In genomic region chr22:42734406-42734805, GRCh38 we compare ENCODE assay signal across 35 cellular contexts. TPM values are rescaled to one million over a fixed set of nuclear protein-coding genes. Genes with fewer than 3 reads are reported as not detected.
"Had no signal": no experiment of that assay in that cellular context is flagged by ENCODE, and none has a peak within 500 bp of the region (broad histone marks: within the 10 kb centered on the region; RNA-seq: fewer than 3 reads in every experiment).

No MANE protein-coding gene starts in this region.

- H3K27ac Mint-ChIP-seq: activated B cell treated with CpG ODN at 0.5 μM for 24 hours; activated CD4-positive, alpha-beta memory T cell treated with anti-CD3 and anti-CD28 coated beads for 36 hours; activated CD4-positive, alpha-beta T cell treated with anti-CD3 and anti-CD28 coated beads for 36 hours; activated CD4-positive, alpha-beta T cell treated with anti-CD3 and anti-CD28 coated beads, Interleukin-2, amount 10 ng/mL, durations not matched to agents 24 days and 14 days; activated CD8-positive, alpha-beta memory T cell treated with anti-CD3 and anti-CD28 coated beads, Interleukin-2, amount 10 ng/mL, durations not matched to agents 7 days and 5 days; activated CD8-positive, alpha-beta T cell treated with anti-CD3 and anti-CD28 coated beads, Interleukin-2, amount 10 ng/mL, durations not matched to agents 7 days and 5 days; activated naive CD4-positive, alpha-beta T cell treated with anti-CD3 and anti-CD28 coated beads, Interleukin-2, amount 10 ng/mL, durations not matched to agents 7 days and 5 days; activated naive CD4-positive, alpha-beta T cell treated with anti-CD3 and anti-CD28 coated beads, Interleukin-2, amount 50 U/mL, for 72 hours; activated naive CD8-positive, alpha-beta T cell treated with anti-CD3 and anti-CD28 coated beads, Interleukin-2, amount 10 ng/mL, durations not matched to agents 7 days and 5 days; activated T-helper 1 cell treated with anti-CD3 and anti-CD28 coated beads, Interleukin-12 subunit alpha, Interleukin-12 subunit beta, Interleukin-2, Interleukin-4 antibody, amounts not matched to agents 30 ng/mL and 10 ng/mL and 1 ng/mL, durations not matched to agents 14 hours and 24 hours and 36 hours; activated T-helper 2 cell treated with anti-CD3 and anti-CD28 coated beads, Interferon-gamma antibody, Interleukin-2, Interleukin-4, amounts not matched to agents 10 μg/mL and 5 μg/mL and 100 μg/mL, durations not matched to agents 14 hours and 24 hours and 36 hours; dendritic cell treated with granulocyte-macrophage colony-stimulating factor and Interleukin-4, amounts not matched to agents 40 ng/mL and 50 ng/mL, for 4 days; endodermal cell; T-helper 17 cell; T-helper 2 cell treated with Interferon-gamma antibody and Interleukin-4, amounts not matched to agents 5 μg/mL and 100 μg/mL, for 36 hours had no signal

- H3K27me3 ChIP-seq: brain microvascular endothelial cell, dorsolateral prefrontal cortex had no signal

- H3K36me3 ChIP-seq: brain microvascular endothelial cell, WERI-Rb-1 had no signal

- ATAC-seq: activated CD4-positive, alpha-beta T cell treated with anti-CD3 and anti-CD28 coated beads for 36 hours; activated CD4-positive, CD25-positive, alpha-beta regulatory T cell treated with anti-CD3 and anti-CD28 coated beads, Interleukin-2, amount 50 U/mL, for 24 hours; activated CD8-positive, alpha-beta memory T cell treated with anti-CD3 and anti-CD28 coated beads, Interleukin-2, amount 10 ng/mL, durations not matched to agents 7 days and 5 days; activated CD8-positive, alpha-beta T cell treated with anti-CD3 and anti-CD28 coated beads, Interleukin-2, amount 10 ng/mL, durations not matched to agents 7 days and 5 days; activated naive CD4-positive, alpha-beta T cell treated with anti-CD3 and anti-CD28 coated beads, Interleukin-2, amount 50 U/mL, for 72 hours; esophagus mucosa; T-helper 17 cell had no signal

- H3K4me1 Mint-ChIP-seq: activated B cell treated with CpG ODN at 0.5 μM for 24 hours; activated CD4-positive, alpha-beta T cell treated with anti-CD3 and anti-CD28 coated beads for 36 hours; activated CD4-positive, alpha-beta T cell treated with anti-CD3 and anti-CD28 coated beads, Interleukin-2, amount 10 ng/mL, durations not matched to agents 24 days and 14 days; activated CD8-positive, alpha-beta memory T cell treated with anti-CD3 and anti-CD28 coated beads, Interleukin-2, amount 10 ng/mL, durations not matched to agents 7 days and 5 days; activated naive CD4-positive, alpha-beta T cell treated with anti-CD3 and anti-CD28 coated beads, Interleukin-2, amount 10 ng/mL, durations not matched to agents 7 days and 5 days; activated naive CD8-positive, alpha-beta T cell treated with anti-CD3 and anti-CD28 coated beads, Interleukin-2, amount 10 ng/mL, durations not matched to agents 7 days and 5 days; central memory CD8-positive, alpha-beta T cell; endodermal cell; T-helper 17 cell had no signal

- H3K36me3 Mint-ChIP-seq: activated CD4-positive, alpha-beta memory T cell treated with anti-CD3 and anti-CD28 coated beads for 36 hours; activated CD8-positive, alpha-beta memory T cell treated with anti-CD3 and anti-CD28 coated beads, Interleukin-2, amount 10 ng/mL, durations not matched to agents 7 days and 5 days; activated naive CD4-positive, alpha-beta T cell treated with anti-CD3 and anti-CD28 coated beads, Interleukin-2, amount 10 ng/mL, durations not matched to agents 7 days and 5 days; activated naive CD4-positive, alpha-beta T cell treated with anti-CD3 and anti-CD28 coated beads, Interleukin-2, amount 50 U/mL, for 72 hours; activated naive CD8-positive, alpha-beta T cell treated with anti-CD3 and anti-CD28 coated beads, Interleukin-2, amount 10 ng/mL, durations not matched to agents 7 days and 5 days had no signal

- H3K4me3 ChIP-seq: coronary artery, dorsolateral prefrontal cortex had no signal

- H3K27me3 Mint-ChIP-seq: activated CD4-positive, alpha-beta memory T cell treated with anti-CD3 and anti-CD28 coated beads for 36 hours had no signal

- H3K4me3 Mint-ChIP-seq: activated B cell treated with CpG ODN at 0.5 μM for 24 hours; activated CD4-positive, alpha-beta memory T cell treated with anti-CD3 and anti-CD28 coated beads for 36 hours; activated CD4-positive, alpha-beta T cell treated with anti-CD3 and anti-CD28 coated beads for 36 hours; activated CD4-positive, alpha-beta T cell treated with anti-CD3 and anti-CD28 coated beads, Interleukin-2, amount 10 ng/mL, durations not matched to agents 24 days and 14 days; activated CD8-positive, alpha-beta memory T cell treated with anti-CD3 and anti-CD28 coated beads, Interleukin-2, amount 10 ng/mL, durations not matched to agents 7 days and 5 days; activated CD8-positive, alpha-beta T cell treated with anti-CD3 and anti-CD28 coated beads, Interleukin-2, amount 10 ng/mL, durations not matched to agents 7 days and 5 days; activated naive CD4-positive, alpha-beta T cell treated with anti-CD3 and anti-CD28 coated beads, Interleukin-2, amount 10 ng/mL, durations not matched to agents 7 days and 5 days; activated naive CD8-positive, alpha-beta T cell treated with anti-CD3 and anti-CD28 coated beads, Interleukin-2, amount 10 ng/mL, durations not matched to agents 7 days and 5 days; activated T-helper 1 cell treated with anti-CD3 and anti-CD28 coated beads, Interleukin-12 subunit alpha, Interleukin-12 subunit beta, Interleukin-2, Interleukin-4 antibody, amounts not matched to agents 30 ng/mL and 10 ng/mL and 1 ng/mL, durations not matched to agents 14 hours and 24 hours and 36 hours; central memory CD8-positive, alpha-beta T cell; dendritic cell treated with granulocyte-macrophage colony-stimulating factor and Interleukin-4, amounts not matched to agents 40 ng/mL and 50 ng/mL, for 4 days; endodermal cell; T-helper 17 cell; T-helper 2 cell treated with Interferon-gamma antibody and Interleukin-4, amounts not matched to agents 5 μg/mL and 100 μg/mL, for 36 hours had no signal

- DNase-seq: activated B cell treated with CpG ODN at 0.5 μM for 24 hours; activated CD4-positive, alpha-beta memory T cell treated with anti-CD3 and anti-CD28 coated beads for 36 hours; activated CD4-positive, alpha-beta T cell treated with anti-CD3 and anti-CD28 coated beads for 36 hours; activated CD4-positive, alpha-beta T cell treated with anti-CD3 and anti-CD28 coated beads, Interleukin-2, amount 10 ng/mL, durations not matched to agents 24 days and 14 days; activated CD8-positive, alpha-beta memory T cell treated with anti-CD3 and anti-CD28 coated beads, Interleukin-2, amount 10 ng/mL, durations not matched to agents 7 days and 5 days; activated CD8-positive, alpha-beta memory T cell treated with anti-CD3 and anti-CD28 coated beads, Interleukin-2, amount 50 U/mL, for 4 hours; activated CD8-positive, alpha-beta T cell treated with anti-CD3 and anti-CD28 coated beads, Interleukin-2, amount 10 ng/mL, durations not matched to agents 7 days and 5 days; activated effector memory CD4-positive, alpha-beta T cell treated with anti-CD3 and anti-CD28 coated beads, Interleukin-2, amount 50 U/mL, for 16 hours; activated naive CD4-positive, alpha-beta T cell; activated naive CD4-positive, alpha-beta T cell treated with anti-CD3 and anti-CD28 coated beads, Interleukin-2, amount 10 ng/mL, durations not matched to agents 7 days and 5 days; activated naive CD8-positive, alpha-beta T cell treated with anti-CD3 and anti-CD28 coated beads, Interleukin-2, amount 10 ng/mL, durations not matched to agents 7 days and 5 days; activated T-cell treated with anti-CD3 and anti-CD28 coated beads, Interleukin-2, amount 50 U/mL, for 1 hour; activated T-cell treated with anti-CD3 and anti-CD28 coated beads, Interleukin-2, amount 50 U/mL, for 48 hours; brain microvascular endothelial cell; dorsolateral prefrontal cortex; effector memory CD4-positive, alpha-beta T cell; endodermal cell; foreskin fibroblast; head of caudate nucleus; T-helper 17 cell; T1000; WERI-Rb-1 had no signal

- H3K9me3 Mint-ChIP-seq: activated B cell treated with CpG ODN at 0.5 μM for 24 hours; activated CD4-positive, alpha-beta memory T cell treated with anti-CD3 and anti-CD28 coated beads for 36 hours; activated CD4-positive, alpha-beta T cell treated with anti-CD3 and anti-CD28 coated beads, Interleukin-2, amount 10 ng/mL, durations not matched to agents 24 days and 14 days; activated naive CD4-positive, alpha-beta T cell treated with anti-CD3 and anti-CD28 coated beads, Interleukin-2, amount 10 ng/mL, durations not matched to agents 7 days and 5 days; activated naive CD4-positive, alpha-beta T cell treated with anti-CD3 and anti-CD28 coated beads, Interleukin-2, amount 50 U/mL, for 72 hours; activated naive CD8-positive, alpha-beta T cell treated with anti-CD3 and anti-CD28 coated beads, Interleukin-2, amount 10 ng/mL, durations not matched to agents 7 days and 5 days; activated T-helper 1 cell treated with anti-CD3 and anti-CD28 coated beads, Interleukin-12 subunit alpha, Interleukin-12 subunit beta, Interleukin-2, Interleukin-4 antibody, amounts not matched to agents 30 ng/mL and 10 ng/mL and 1 ng/mL, durations not matched to agents 14 hours and 24 hours and 36 hours; activated T-helper 2 cell treated with anti-CD3 and anti-CD28 coated beads, Interferon-gamma antibody, Interleukin-2, Interleukin-4, amounts not matched to agents 10 μg/mL and 5 μg/mL and 100 μg/mL, durations not matched to agents 14 hours and 24 hours and 36 hours; central memory CD8-positive, alpha-beta T cell; dendritic cell treated with granulocyte-macrophage colony-stimulating factor and Interleukin-4, amounts not matched to agents 40 ng/mL and 50 ng/mL, for 4 days; endodermal cell; T-helper 2 cell treated with Interferon-gamma antibody and Interleukin-4, amounts not matched to agents 5 μg/mL and 100 μg/mL, for 36 hours had no signal

- FAIRE-seq: astrocyte, bronchial epithelial cell, frontal cortex had no signal

- H3K27ac ChIP-seq: brain microvascular endothelial cell, coronary artery, dorsolateral prefrontal cortex, WERI-Rb-1 had no signal

RNA-seq across cellular contexts. Expression of gene A4GALT, which starts 13.7 kb away (rescaled TPM):
- total RNA-seq: activated CD4-positive, alpha-beta memory T cell treated with anti-CD3 and anti-CD28 coated beads for 36 hours; activated CD4-positive, alpha-beta T cell treated with anti-CD3 and anti-CD28 coated beads for 36 hours; activated CD4-positive, alpha-beta T cell treated with anti-CD3 and anti-CD28 coated beads, Interleukin-2, amount 10 ng/mL, durations not matched to agents 24 days and 14 days; activated CD8-positive, alpha-beta memory T cell treated with anti-CD3 and anti-CD28 coated beads for 36 hours; activated naive CD8-positive, alpha-beta T cell treated with anti-CD3 and anti-CD28 coated beads, Interleukin-2, amount 10 ng/mL, durations not matched to agents 7 days and 5 days; activated T-helper 1 cell treated with anti-CD3 and anti-CD28 coated beads, Interleukin-12 subunit alpha, Interleukin-12 subunit beta, Interleukin-2, Interleukin-4 antibody, amounts not matched to agents 30 ng/mL and 10 ng/mL and 1 ng/mL, durations not matched to agents 14 hours and 24 hours and 36 hours; activated T-helper 2 cell treated with anti-CD3 and anti-CD28 coated beads, Interferon-gamma antibody, Interleukin-2, Interleukin-4, amounts not matched to agents 10 μg/mL and 5 μg/mL and 100 μg/mL, durations not matched to agents 14 hours and 24 hours and 36 hours; T-helper 17 cell had no signal
